1 cellular context compared by ENCODE assay signal in the genomic region with DNA sequence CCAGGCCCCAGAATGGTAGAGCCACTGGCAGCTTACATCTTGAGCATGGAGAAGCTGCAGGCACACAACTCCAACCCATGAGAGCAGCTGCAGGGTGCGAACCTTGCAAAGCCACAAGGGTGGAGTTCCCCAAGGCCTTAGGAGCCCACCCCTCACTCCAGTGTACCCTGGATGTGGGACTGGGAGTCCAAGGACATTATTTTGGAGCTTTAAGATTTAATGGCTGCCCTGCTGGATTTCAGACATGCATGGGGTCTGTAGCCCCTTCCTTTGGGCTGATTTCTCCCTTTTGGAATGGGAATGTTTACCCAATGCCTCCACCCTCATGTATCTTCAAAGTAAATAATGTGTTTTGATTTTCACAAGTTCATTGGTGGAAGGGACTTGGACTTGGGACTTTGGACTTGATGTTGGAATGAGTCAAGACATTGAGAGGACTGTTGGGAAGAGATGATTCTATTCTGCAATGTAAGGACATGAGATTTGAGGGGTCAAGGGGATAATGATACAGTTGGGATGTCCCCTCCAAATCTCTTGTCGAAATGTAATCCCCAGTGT.
A peak's percentile ranks its signal among the peaks of the same experiment; 100 is the strongest.
TF ChIP-seq lines count a peak whose summit lies in the region.

No MANE protein-coding gene starts in this region.

TF ChIP-seq in HepG2, 621 proteins besides CTCF, POLR2A, EP300 and RAD21 (continued from another document and continues in another):
- TF ChIP-seq TAF15 (IDR thresholded peaks at IDR 0.05; ENCODE audit: low read depth, low read length, poor library complexity, severe bottlenecking) (no peak), SAP130 (CRISPR knock-in tag; IDR thresholded peaks at IDR 0.05; ENCODE audit: low read depth) (peak; percentile 43; the same call in 1 of the 2 replicates), TERF1 (CRISPR knock-in tag; IDR thresholded peaks at IDR 0.05) (no peak), JDP2 (CRISPR knock-in tag; IDR thresholded peaks at IDR 0.05; ENCODE audit: borderline replicate concordance) (no peak), ZNF704 (CRISPR knock-in tag; IDR thresholded peaks at IDR 0.05; ENCODE audit: borderline replicate concordance) (no peak), NCOA5 (CRISPR knock-in tag; IDR thresholded peaks at IDR 0.05) (no peak), ZNF7 (CRISPR knock-in tag; IDR thresholded peaks at IDR 0.05) (no peak), ZNF547 (CRISPR knock-in tag; IDR thresholded peaks at IDR 0.05) (no peak), POLR2AphosphoS5 (IDR thresholded peaks at IDR 0.05; ENCODE audit: low read depth, low read length) (no peak), ZNF430 (CRISPR knock-in tag; IDR thresholded peaks at IDR 0.05) (peak; percentile 47; the same call in 1 of the 2 replicates), CBX2 (IDR thresholded peaks at IDR 0.05; ENCODE audit: low read depth, low read length) (no peak), CBX2 (CRISPR knock-in tag; IDR thresholded peaks at IDR 0.05; ENCODE audit: low read depth) (no peak), KLF11 (CRISPR knock-in tag; IDR thresholded peaks at IDR 0.05) (no peak), ZBTB7A (CRISPR knock-in tag; IDR thresholded peaks at IDR 0.05) (peak; percentile 68), SIN3A (IDR thresholded peaks at IDR 0.05; ENCODE audit: borderline replicate concordance, low read depth, low read length) (no peak), ZNF441 (CRISPR knock-in tag; IDR thresholded peaks at IDR 0.05; ENCODE audit: borderline replicate concordance) (no peak), NFATC3 (CRISPR knock-in tag; IDR thresholded peaks at IDR 0.05) (no peak), ZNF580 (CRISPR knock-in tag; IDR thresholded peaks at IDR 0.05; ENCODE audit: borderline replicate concordance, low read depth) (no peak), CEBPG (CRISPR knock-in tag; IDR thresholded peaks at IDR 0.05) (no peak), NFYC (CRISPR knock-in tag; IDR thresholded peaks at IDR 0.05) (0 out of 2 replicates have a peak, but pooled peaks have one; percentile 7), SOX5 (CRISPR knock-in tag; IDR thresholded peaks at IDR 0.05; ENCODE audit: borderline replicate concordance) (peak; percentile 56; the same call in 1 of the 2 replicates), ZNF564 (CRISPR knock-in tag; IDR thresholded peaks at IDR 0.05) (no peak), RXRB (CRISPR knock-in tag; IDR thresholded peaks at IDR 0.05; ENCODE audit: borderline replicate concordance) (0 out of 2 replicates have a peak, but pooled peaks have one; percentile 63), ZNF496 (CRISPR knock-in tag; IDR thresholded peaks at IDR 0.05; ENCODE audit: insufficient replicate concordance) (no peak), KLF15 (CRISPR knock-in tag; IDR thresholded peaks at IDR 0.05; ENCODE audit: borderline replicate concordance) (no peak), CREM (IDR thresholded peaks at IDR 0.05) (0 out of 2 replicates have a peak, but pooled peaks have one; percentile 16), CREM (CRISPR knock-in tag; IDR thresholded peaks at IDR 0.05) (no peak), IRX3 (CRISPR knock-in tag; IDR thresholded peaks at IDR 0.05; ENCODE audit: borderline replicate concordance, low read depth) (no peak), GFI1 (CRISPR knock-in tag; IDR thresholded peaks at IDR 0.05; ENCODE audit: borderline replicate concordance) (peak; percentile 70; the same call in 1 of the 2 replicates), HMG20A (CRISPR knock-in tag; IDR thresholded peaks at IDR 0.05; ENCODE audit: borderline replicate concordance) (peak; percentile 82; the same call in 1 of the 2 replicates), ZMAT5 (CRISPR knock-in tag; IDR thresholded peaks at IDR 0.05; ENCODE audit: borderline replicate concordance, low read depth) (no peak), TIGD3 (CRISPR knock-in tag; IDR thresholded peaks at IDR 0.05; ENCODE audit: borderline replicate concordance) (no peak), CREB1 (IDR thresholded peaks at IDR 0.05) (no peak), CREB1 (CRISPR knock-in tag; IDR thresholded peaks at IDR 0.05) (peak; percentile 45; the same call in 1 of the 2 replicates), ZNF550 (CRISPR knock-in tag; IDR thresholded peaks at IDR 0.05; ENCODE audit: borderline replicate concordance) (no peak), CEBPZ (IDR thresholded peaks at IDR 0.05; ENCODE audit: low read length) (no peak), RAD51 (IDR thresholded peaks at IDR 0.05; ENCODE audit: borderline replicate concordance) (no peak), CREBL2 (CRISPR knock-in tag; IDR thresholded peaks at IDR 0.05; ENCODE audit: borderline replicate concordance) (no peak), MXI1 (IDR thresholded peaks at IDR 0.05; ENCODE audit: borderline replicate concordance, low read depth, low read length) (no peak), CBFB (CRISPR knock-in tag; IDR thresholded peaks at IDR 0.05) (no peak), NFE2 (CRISPR knock-in tag; IDR thresholded peaks at IDR 0.05) (no peak), PREB (CRISPR knock-in tag; IDR thresholded peaks at IDR 0.05) (no peak)
- TF ChIP-seq, protein P1, sequence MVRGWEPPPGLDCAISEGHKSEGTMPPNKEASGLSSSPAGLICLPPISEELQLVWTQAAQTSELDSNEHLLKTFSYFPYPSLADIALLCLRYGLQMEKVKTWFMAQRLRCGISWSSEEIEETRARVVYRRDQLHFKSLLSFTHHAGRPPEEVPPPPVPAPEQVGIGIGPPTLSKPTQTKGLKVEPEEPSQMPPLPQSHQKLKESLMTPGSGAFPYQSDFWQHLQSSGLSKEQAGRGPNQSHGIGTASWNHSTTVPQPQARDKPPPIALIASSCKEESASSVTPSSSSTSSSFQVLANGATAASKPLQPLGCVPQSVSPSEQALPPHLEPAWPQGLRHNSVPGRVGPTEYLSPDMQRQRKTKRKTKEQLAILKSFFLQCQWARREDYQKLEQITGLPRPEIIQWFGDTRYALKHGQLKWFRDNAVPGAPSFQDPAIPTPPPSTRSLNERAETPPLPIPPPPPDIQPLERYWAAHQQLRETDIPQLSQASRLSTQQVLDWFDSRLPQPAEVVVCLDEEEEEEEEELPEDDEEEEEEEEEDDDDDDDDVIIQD (CRISPR knock-in tag; IDR thresholded peaks at IDR 0.05; ENCODE audit: low read depth): peak; percentile 58; the same call in 1 of the 2 replicates
- TF ChIP-seq, protein P2, sequence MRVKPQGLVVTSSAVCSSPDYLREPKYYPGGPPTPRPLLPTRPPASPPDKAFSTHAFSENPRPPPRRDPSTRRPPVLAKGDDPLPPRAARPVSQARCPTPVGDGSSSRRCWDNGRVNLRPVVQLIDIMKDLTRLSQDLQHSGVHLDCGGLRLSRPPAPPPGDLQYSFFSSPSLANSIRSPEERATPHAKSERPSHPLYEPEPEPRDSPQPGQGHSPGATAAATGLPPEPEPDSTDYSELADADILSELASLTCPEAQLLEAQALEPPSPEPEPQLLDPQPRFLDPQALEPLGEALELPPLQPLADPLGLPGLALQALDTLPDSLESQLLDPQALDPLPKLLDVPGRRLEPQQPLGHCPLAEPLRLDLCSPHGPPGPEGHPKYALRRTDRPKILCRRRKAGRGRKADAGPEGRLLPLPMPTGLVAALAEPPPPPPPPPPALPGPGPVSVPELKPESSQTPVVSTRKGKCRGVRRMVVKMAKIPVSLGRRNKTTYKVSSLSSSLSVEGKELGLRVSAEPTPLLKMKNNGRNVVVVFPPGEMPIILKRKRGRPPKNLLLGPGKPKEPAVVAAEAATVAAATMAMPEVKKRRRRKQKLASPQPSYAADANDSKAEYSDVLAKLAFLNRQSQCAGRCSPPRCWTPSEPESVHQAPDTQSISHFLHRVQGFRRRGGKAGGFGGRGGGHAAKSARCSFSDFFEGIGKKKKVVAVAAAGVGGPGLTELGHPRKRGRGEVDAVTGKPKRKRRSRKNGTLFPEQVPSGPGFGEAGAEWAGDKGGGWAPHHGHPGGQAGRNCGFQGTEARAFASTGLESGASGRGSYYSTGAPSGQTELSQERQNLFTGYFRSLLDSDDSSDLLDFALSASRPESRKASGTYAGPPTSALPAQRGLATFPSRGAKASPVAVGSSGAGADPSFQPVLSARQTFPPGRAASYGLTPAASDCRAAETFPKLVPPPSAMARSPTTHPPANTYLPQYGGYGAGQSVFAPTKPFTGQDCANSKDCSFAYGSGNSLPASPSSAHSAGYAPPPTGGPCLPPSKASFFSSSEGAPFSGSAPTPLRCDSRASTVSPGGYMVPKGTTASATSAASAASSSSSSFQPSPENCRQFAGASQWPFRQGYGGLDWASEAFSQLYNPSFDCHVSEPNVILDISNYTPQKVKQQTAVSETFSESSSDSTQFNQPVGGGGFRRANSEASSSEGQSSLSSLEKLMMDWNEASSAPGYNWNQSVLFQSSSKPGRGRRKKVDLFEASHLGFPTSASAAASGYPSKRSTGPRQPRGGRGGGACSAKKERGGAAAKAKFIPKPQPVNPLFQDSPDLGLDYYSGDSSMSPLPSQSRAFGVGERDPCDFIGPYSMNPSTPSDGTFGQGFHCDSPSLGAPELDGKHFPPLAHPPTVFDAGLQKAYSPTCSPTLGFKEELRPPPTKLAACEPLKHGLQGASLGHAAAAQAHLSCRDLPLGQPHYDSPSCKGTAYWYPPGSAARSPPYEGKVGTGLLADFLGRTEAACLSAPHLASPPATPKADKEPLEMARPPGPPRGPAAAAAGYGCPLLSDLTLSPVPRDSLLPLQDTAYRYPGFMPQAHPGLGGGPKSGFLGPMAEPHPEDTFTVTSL (CRISPR knock-in tag; IDR thresholded peaks at IDR 0.05; ENCODE audit: borderline replicate concordance): peak; percentile 32; the same call in 1 of the 2 replicates
